In the genomic region with DNA sequence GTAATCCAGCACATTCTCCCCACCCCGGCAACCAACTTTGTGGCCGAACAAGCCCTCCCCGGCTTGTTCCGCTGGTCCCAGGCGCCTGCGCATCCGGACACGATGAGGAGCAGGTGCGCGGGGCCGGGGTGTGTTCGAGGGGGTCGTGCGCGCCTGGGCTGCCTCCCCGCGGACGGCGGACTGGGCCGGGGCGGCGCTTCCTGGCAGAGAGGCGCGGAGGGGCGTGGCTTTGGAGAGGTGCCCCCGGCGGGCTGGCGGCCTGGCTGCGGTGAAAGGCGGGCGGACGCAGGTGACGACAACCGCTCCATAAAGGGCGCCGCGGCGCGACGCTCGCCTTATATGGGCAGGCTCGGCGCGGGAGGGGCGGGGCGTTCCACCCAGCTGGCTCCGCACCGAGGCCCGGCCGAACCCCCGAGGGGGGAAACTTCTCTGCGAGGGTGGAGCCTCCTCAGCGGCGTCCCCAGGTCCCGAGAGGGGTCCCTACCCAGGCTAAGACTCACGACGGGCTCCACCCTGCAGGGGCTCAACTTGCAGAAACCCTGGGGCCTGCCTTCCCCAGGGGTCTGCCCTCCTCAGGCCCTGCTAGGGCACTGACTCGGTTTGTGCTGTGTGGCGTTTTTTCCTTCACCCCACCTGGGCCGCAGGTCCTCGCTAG, we compare ENCODE assay signal across 8 cellular contexts. TPM values are rescaled to one million over a fixed set of nuclear protein-coding genes. Genes with fewer than 3 reads are reported as not detected.
DNase-seq lines count a peak whose midpoint lies in the region; ATAC-seq and TF ChIP-seq lines count a peak whose summit lies in the region.

No MANE protein-coding gene starts in this region.

- no peaks in the 10 kb centered on the region for H3K9me3 ChIP-seq in BE2C
- H3K9me3 ChIP-seq in HUES48 (ENCODE audit: control insufficient read depth, insufficient read depth, low read length): no peaks in the 10 kb centered on the region
- no peaks in the 10 kb centered on the region for H3K9me3 ChIP-seq in OCI-LY3 (ENCODE audit: insufficient read depth, low read length)
- no peaks in the 10 kb centered on the region for H3K9me3 ChIP-seq in muscle layer of colon (ENCODE audit: low read length)

- peaks cover 45% of the 10 kb centered on the region for H3K4me1 Mint-ChIP-seq in activated T-cell treated with anti-CD3 and anti-CD28 coated beads, Interleukin-2, amount 50 U/mL, for 4 hours (ENCODE audit: low read depth)

- TF ChIP-seq CTCF in BE2C (IDR thresholded peaks at IDR 0.05; ENCODE audit: low read depth, low read length): no peak; the same call in 1 of the 2 replicates
- TF ChIP-seq CTCF in OCI-LY3 (IDR thresholded peaks at IDR 0.05; ENCODE audit: low read depth, low read length): peak; percentile 3; the same call in 1 of the 2 replicates

- H4K20me1 ChIP-seq in OCI-LY3 (ENCODE audit: insufficient read depth, low read length): no peaks in the 10 kb centered on the region

- peak overlapping the region; percentile 73 for H3K4me3 Mint-ChIP-seq in activated T-cell treated with anti-CD3 and anti-CD28 coated beads, Interleukin-2, amount 50 U/mL, for 4 hours

- H3K4me1 ChIP-seq in BE2C (no peaks in the 10 kb centered on the region), HUES48 (ENCODE audit: control insufficient read depth, insufficient read depth, low read length) (peaks cover 15% of the 10 kb centered on the region), OCI-LY3 (ENCODE audit: low read length) (peaks cover 59% of the 10 kb centered on the region), muscle layer of colon (ENCODE audit: insufficient read depth, low read length) (peaks cover 37% of the 10 kb centered on the region)

- H3K9me3 Mint-ChIP-seq in activated T-cell treated with anti-CD3 and anti-CD28 coated beads, Interleukin-2, amount 50 U/mL, for 4 hours: no peaks in the 10 kb centered on the region

- H3K27me3 Mint-ChIP-seq in activated T-cell treated with anti-CD3 and anti-CD28 coated beads, Interleukin-2, amount 50 U/mL, for 4 hours (ENCODE audit: low read depth): no peaks in the 10 kb centered on the region

- H3K36me3 ChIP-seq in BE2C (no peaks in the 10 kb centered on the region), HUES48 (ENCODE audit: control insufficient read depth, insufficient read depth, low read length) (no peaks in the 10 kb centered on the region), OCI-LY3 (replicated peaks; ENCODE audit: low read depth, low read length) (no peaks in the 10 kb centered on the region), muscle layer of colon (ENCODE audit: insufficient read depth, low read length) (no peaks in the 10 kb centered on the region)

- H3K27ac ChIP-seq in HUES48 (ENCODE audit: low read depth, low read length) (peak overlapping the region; percentile 89), OCI-LY3 (ENCODE audit: low read length) (peak overlapping the region; percentile 62), muscle layer of colon (ENCODE audit: low read depth, low read length) (peak overlapping the region; percentile 98)

- peak overlapping the region; percentile 96 for H3K4me2 ChIP-seq in OCI-LY3 (ENCODE audit: low read length)

- H3K9ac ChIP-seq in HUES48 (ENCODE audit: low read depth, low read length) (peak overlapping the region; percentile 65), OCI-LY3 (ENCODE audit: low read length) (peak overlapping the region; percentile 87), muscle layer of colon (ENCODE audit: low read length) (peak overlapping the region; percentile 89)

- peak; percentile 90 for DNase-seq in BE2C
- peak; percentile 95 for DNase-seq in activated T-cell treated with anti-CD3 and anti-CD28 coated beads, Interleukin-2, amount 50 U/mL, for 4 hours
- DNase-seq in stimulated activated CD8-positive, alpha-beta memory T cell treated with anti-CD3 and anti-CD28 coated beads, Interleukin-4, amount 100 ng/mL, for 48 hours: peak; percentile 98

- H3K79me2 ChIP-seq in OCI-LY3 (ENCODE audit: low read length): no peaks in the 10 kb centered on the region

- H3K4me3 ChIP-seq in BE2C (ENCODE audit: low read depth, low read length) (peak overlapping the region; percentile 59), HUES48 (ENCODE audit: low read depth, low read length) (peak overlapping the region; percentile 69), OCI-LY3 (ENCODE audit: low read length) (peak overlapping the region; percentile 78), muscle layer of colon (ENCODE audit: low read depth in 1 of 2, low read length in 2 of 2) (peak overlapping the region; percentile 49 to 64)

- H2AFZ ChIP-seq in OCI-LY3 (ENCODE audit: low read depth, low read length): peak overlapping the region; percentile 49; the same call in 1 of the 2 replicates

- H3K36me3 Mint-ChIP-seq in activated T-cell treated with anti-CD3 and anti-CD28 coated beads, Interleukin-2, amount 50 U/mL, for 4 hours (ENCODE audit: insufficient read depth): no peaks in the 10 kb centered on the region

- no peaks in the 10 kb centered on the region for H3K27me3 ChIP-seq in BE2C
- no peaks in the 10 kb centered on the region; the same call in 1 of the 2 replicates for H3K27me3 ChIP-seq in HUES48 (ENCODE audit: control insufficient read depth, insufficient read depth, low read length)
- H3K27me3 ChIP-seq in OCI-LY3 (ENCODE audit: low read depth, low read length): no peaks in the 10 kb centered on the region
- H3K27me3 ChIP-seq in muscle layer of colon (ENCODE audit: control insufficient read depth in 1 of 2, insufficient read depth in 2 of 2, low read length in 2 of 2): no peaks in the 10 kb centered on the region

- peak; percentile 53 for ATAC-seq in GM19328 (IDR thresholded peaks at IDR 0.05; ENCODE audit: unreplicated experiment)
- peak; percentile 89 to 92 for ATAC-seq in activated T-cell treated with anti-CD3 and anti-CD28 coated beads, Interleukin-2, amount 50 U/mL, for 4 hours
- ATAC-seq in esophagus mucosa: peak; percentile 80

RNA-seq across cellular contexts. Expression of a gene that starts 26.4 kb away (rescaled TPM):
- polyA plus RNA-seq in BE2C (2012; ENCODE audit: insufficient read depth, insufficient read length, low read depth): 356 TPM
- total RNA-seq in activated T-cell treated with anti-CD3 and anti-CD28 coated beads, Interleukin-2, amount 50 U/mL, for 4 hours: 100 to 1,000 TPM; 108 to 114 (median 113) TPM
- total RNA-seq in esophagus mucosa: 103 TPM

RNA-seq across cellular contexts. Expression of a gene that starts 51.8 kb away (rescaled TPM):
- polyA plus RNA-seq in BE2C (2012; ENCODE audit: insufficient read depth, insufficient read length, low read depth): 19.5 TPM
- total RNA-seq in activated T-cell treated with anti-CD3 and anti-CD28 coated beads, Interleukin-2, amount 50 U/mL, for 4 hours: 10 to 100 TPM; 28.0 to 38.0 (median 36.5) TPM
- total RNA-seq in esophagus mucosa: 8.7 TPM

Comparison
In these comparisons a context has a peak if more than half of its experiments do, and no peak if none do; other contexts are left out.
1. Peak in every context shown above with its lines: DNase-seq, ATAC-seq, H3K4me3 ChIP-seq and H3K27ac ChIP-seq.